Comparison of ENCODE assay signal across 8 cellular contexts in the genomic region with DNA sequence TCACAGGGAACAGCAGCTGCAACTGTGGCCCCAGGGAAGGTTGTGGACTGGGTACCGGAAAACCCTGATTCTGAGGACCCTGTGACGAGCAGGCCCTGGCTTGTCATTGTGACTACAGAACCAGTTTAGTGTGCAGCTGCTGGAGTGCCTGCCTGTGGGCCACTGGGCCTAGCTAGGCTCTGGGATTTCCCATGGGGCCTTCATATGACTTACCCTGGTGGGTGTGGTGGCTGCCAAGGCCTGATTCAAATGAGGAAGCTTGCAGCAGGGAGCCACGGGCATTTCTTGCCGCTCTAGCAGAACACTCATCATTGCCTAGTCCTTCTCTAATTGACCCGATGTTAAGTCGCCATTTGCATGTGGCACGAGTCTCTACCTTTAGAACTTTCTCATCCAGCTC. TPM values are rescaled to one million over a fixed set of nuclear protein-coding genes. Genes with fewer than 3 reads are reported as not detected.
A peak's percentile ranks its signal among the peaks of the same experiment; 100 is the strongest.
DNase-seq lines count a peak whose midpoint lies in the region; ATAC-seq and TF ChIP-seq lines count a peak whose summit lies in the region.

No MANE protein-coding gene starts in this region.

- ATAC-seq in natural killer cell: peak in 2 of 3 donors; percentile 33 to 40
- no peak for ATAC-seq in HG03196 (IDR thresholded peaks at IDR 0.05; ENCODE audit: unreplicated experiment)
- no peak for ATAC-seq in GM19328 (IDR thresholded peaks at IDR 0.05; ENCODE audit: unreplicated experiment)

- intact Hi-C loops in activated CD4-positive, alpha-beta memory T cell treated with anti-CD3 and anti-CD28 coated beads for 36 hours (cut with micrococcal nuclease): loop anchor here (5.0 kb wide), 1 partner anchor 68 kb away; no protein-coding TSS in a partner anchor
- intact Hi-C loops in natural killer cell (cut with micrococcal nuclease): loop anchor here (5.0 kb wide), 3 partner anchors 68 to 263 kb away; partner anchors contain the start of genes ADK and AP3M1

- POLR2A ChIA-PET in activated CD4-positive, alpha-beta memory T cell treated with anti-CD3 and anti-CD28 coated beads for 36 hours (lab: Charles Lee): no interaction called here
- POLR2A ChIA-PET in activated CD4-positive, alpha-beta memory T cell treated with anti-CD3 and anti-CD28 coated beads, Interleukin-2, amount 10 ng/mL, durations not matched to agents 7 days and 5 days (lab: Charles Lee): interaction anchor here (0.9 to 3.6 kb wide), 3 partner anchors 10 to 170 kb away, joined by 3 to 26 read pairs (median 3); no protein-coding TSS in a partner anchor

- peak; percentile 68 for DNase-seq in activated CD4-positive, alpha-beta memory T cell treated with anti-CD3 and anti-CD28 coated beads for 36 hours
- no peak for DNase-seq in activated CD4-positive, alpha-beta memory T cell treated with anti-CD3 and anti-CD28 coated beads, Interleukin-2, amount 10 ng/mL, durations not matched to agents 7 days and 5 days
- DNase-seq in NCI-H510A (lab: John Stamatoyannopoulos, UW) (peak; percentile 54), chondrocyte (ENCODE audit: low spot score) (no peak), natural killer cell (no peak), NCI-H2196 treated with DMSO at 0.1 percent for 48 hours (lab: John Stamatoyannopoulos, UW; ENCODE audit: unreplicated experiment) (no peak)

- TF ChIP-seq CTCF in chondrocyte (IDR thresholded peaks at IDR 0.05) (no peak), natural killer cell (IDR thresholded peaks at IDR 0.05) (no peak)

- CTCF ChIA-PET in activated CD4-positive, alpha-beta memory T cell treated with anti-CD3 and anti-CD28 coated beads for 36 hours (lab: Charles Lee): interaction anchor here (0.8 to 10.5 kb wide), 11 partner anchors 9 to 215 kb away, joined by 3 to 383 read pairs (median 28); partner anchors contain the start of gene PLAU
- CTCF ChIA-PET in activated CD4-positive, alpha-beta memory T cell treated with anti-CD3 and anti-CD28 coated beads, Interleukin-2, amount 10 ng/mL, durations not matched to agents 7 days and 5 days (lab: Charles Lee): interaction anchor here (0.9 to 16.3 kb wide), 9 partner anchors 10 to 192 kb away, joined by 3 to 415 read pairs (median 5); no protein-coding TSS in a partner anchor

- H3K36me3 Mint-ChIP-seq in activated CD4-positive, alpha-beta memory T cell treated with anti-CD3 and anti-CD28 coated beads for 36 hours: no peaks in the 10 kb centered on the region
- H3K36me3 Mint-ChIP-seq in activated CD4-positive, alpha-beta memory T cell treated with anti-CD3 and anti-CD28 coated beads, Interleukin-2, amount 10 ng/mL, durations not matched to agents 7 days and 5 days (ENCODE audit: low read depth): no peaks in the 10 kb centered on the region
- H3K36me3 Mint-ChIP-seq in chondrocyte (ENCODE audit: low read depth) (no peaks in the 10 kb centered on the region), natural killer cell (no peaks in the 10 kb centered on the region)

- no peaks in the 10 kb centered on the region for H3K27me3 Mint-ChIP-seq in activated CD4-positive, alpha-beta memory T cell treated with anti-CD3 and anti-CD28 coated beads for 36 hours
- peaks cover 4% of the 10 kb centered on the region for H3K27me3 Mint-ChIP-seq in activated CD4-positive, alpha-beta memory T cell treated with anti-CD3 and anti-CD28 coated beads, Interleukin-2, amount 10 ng/mL, durations not matched to agents 7 days and 5 days
- H3K27me3 Mint-ChIP-seq in chondrocyte (ENCODE audit: low read depth) (no peaks in the 10 kb centered on the region), natural killer cell (ENCODE audit: low read depth in 2 of 2) (peaks cover 0 to 12% of the 10 kb centered on the region in 2 donors)

- H3K4me3 Mint-ChIP-seq in activated CD4-positive, alpha-beta memory T cell treated with anti-CD3 and anti-CD28 coated beads for 36 hours: no peak overlapping the region
- no peak overlapping the region for H3K4me3 Mint-ChIP-seq in activated CD4-positive, alpha-beta memory T cell treated with anti-CD3 and anti-CD28 coated beads, Interleukin-2, amount 10 ng/mL, durations not matched to agents 7 days and 5 days
- H3K4me3 Mint-ChIP-seq in chondrocyte (ENCODE audit: unreplicated experiment): peak overlapping the region; percentile 19
- no peak overlapping the region for H3K4me3 Mint-ChIP-seq in natural killer cell

- H3K27ac Mint-ChIP-seq in activated CD4-positive, alpha-beta memory T cell treated with anti-CD3 and anti-CD28 coated beads for 36 hours: no peak overlapping the region
- H3K27ac Mint-ChIP-seq in activated CD4-positive, alpha-beta memory T cell treated with anti-CD3 and anti-CD28 coated beads, Interleukin-2, amount 10 ng/mL, durations not matched to agents 7 days and 5 days: no peak overlapping the region
- H3K27ac Mint-ChIP-seq in chondrocyte (ENCODE audit: unreplicated experiment) (peak overlapping the region; percentile 99), natural killer cell (no peak overlapping the region)

- H3K9me3 Mint-ChIP-seq in activated CD4-positive, alpha-beta memory T cell treated with anti-CD3 and anti-CD28 coated beads for 36 hours: no peaks in the 10 kb centered on the region
- no peaks in the 10 kb centered on the region for H3K9me3 Mint-ChIP-seq in activated CD4-positive, alpha-beta memory T cell treated with anti-CD3 and anti-CD28 coated beads, Interleukin-2, amount 10 ng/mL, durations not matched to agents 7 days and 5 days
- H3K9me3 Mint-ChIP-seq in chondrocyte (ENCODE audit: low read depth) (no peaks in the 10 kb centered on the region), natural killer cell (no peaks in the 10 kb centered on the region)

- H3K4me1 Mint-ChIP-seq in activated CD4-positive, alpha-beta memory T cell treated with anti-CD3 and anti-CD28 coated beads for 36 hours (ENCODE audit: low read depth): peaks cover 3% of the 10 kb centered on the region
- peaks cover 18% of the 10 kb centered on the region for H3K4me1 Mint-ChIP-seq in activated CD4-positive, alpha-beta memory T cell treated with anti-CD3 and anti-CD28 coated beads, Interleukin-2, amount 10 ng/mL, durations not matched to agents 7 days and 5 days
- peaks cover 76% of the 10 kb centered on the region for H3K4me1 Mint-ChIP-seq in chondrocyte (ENCODE audit: low read depth)
- H3K4me1 Mint-ChIP-seq in natural killer cell: peaks cover 9 to 13% of the 10 kb centered on the region in 2 donors

RNA-seq across cellular contexts. Expression of gene CAMK2G, which starts 14.7 kb away (rescaled TPM):
- total RNA-seq in activated CD4-positive, alpha-beta memory T cell treated with anti-CD3 and anti-CD28 coated beads for 36 hours: 10 to 100 TPM; 20.8 to 21.5 TPM
- 10 to 100 TPM; 46.4 to 48.5 TPM for total RNA-seq in activated CD4-positive, alpha-beta memory T cell treated with anti-CD3 and anti-CD28 coated beads, Interleukin-2, amount 10 ng/mL, durations not matched to agents 7 days and 5 days
- total RNA-seq in chondrocyte (30.5 to 31.7 TPM (median 30.5 TPM) in 3 replicates), natural killer cell (10 to 100 TPM; 53.6 to 73.8 (median 62.3) TPM)

RNA-seq across cellular contexts. Expression of gene PLAU, which starts 21.9 kb away (rescaled TPM):
- under 1 TPM; 0.45 to 0.73 TPM for total RNA-seq in activated CD4-positive, alpha-beta memory T cell treated with anti-CD3 and anti-CD28 coated beads for 36 hours
- total RNA-seq in activated CD4-positive, alpha-beta memory T cell treated with anti-CD3 and anti-CD28 coated beads, Interleukin-2, amount 10 ng/mL, durations not matched to agents 7 days and 5 days: 1 to 10 TPM; 3.0 to 5.3 TPM
- total RNA-seq in chondrocyte: 54.2 to 84.9 TPM (median 54.8 TPM) in 3 replicates
- total RNA-seq in natural killer cell: 1 to 10 TPM in 1 of 3 donors, under 1 TPM in 2; 0.12 to 1.6 (median 0.32) TPM

Comparison
In these comparisons a context has a peak if more than half of its experiments do, and no peak if none do; other contexts are left out.
1. DNase-seq: peak in activated CD4-positive, alpha-beta memory T cell treated with anti-CD3 and anti-CD28 coated beads for 36 hours (single experiment) and NCI-H510A (single experiment); none in activated CD4-positive, alpha-beta memory T cell treated with anti-CD3 and anti-CD28 coated beads, Interleukin-2, amount 10 ng/mL, durations not matched to agents 7 days and 5 days (single experiment), chondrocyte (single experiment), natural killer cell (single experiment) and NCI-H2196 treated with DMSO at 0.1 percent for 48 hours (single experiment).
2. ATAC-seq: peak in natural killer cell (2 of 3); none in HG03196 (single experiment) and GM19328 (single experiment).